Comparison of ENCODE assay signal across 13 cellular contexts in the genomic region with DNA sequence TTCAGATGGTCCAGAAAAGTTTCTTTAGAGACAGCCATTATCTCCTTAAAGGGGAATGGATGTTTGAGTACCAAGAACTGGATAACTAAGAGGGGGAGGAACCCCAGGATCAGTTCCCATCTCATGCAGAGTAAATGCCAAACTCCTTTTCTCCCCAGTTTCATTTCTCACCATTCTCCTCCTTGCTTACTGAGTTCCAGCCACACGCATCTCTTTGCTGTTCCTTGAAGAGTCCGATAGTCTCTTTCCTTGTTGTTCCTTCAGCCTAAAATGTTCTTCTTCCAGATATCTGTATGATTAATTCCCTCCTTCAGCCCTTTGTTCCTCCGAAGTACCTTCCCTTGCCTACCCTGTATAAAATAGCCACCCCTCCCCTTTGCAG. TPM values are rescaled to one million over a fixed set of nuclear protein-coding genes. Genes with fewer than 3 reads are reported as not detected.
DNase-seq lines count a peak whose midpoint lies in the region; ATAC-seq and TF ChIP-seq lines count a peak whose summit lies in the region.
"Had no signal": no experiment of that assay in that cellular context is flagged by ENCODE, and none has a peak within 500 bp of the region (broad histone marks: within the 10 kb centered on the region; RNA-seq: fewer than 3 reads in every experiment).

No MANE protein-coding gene starts in this region.

- no peak overlapping the region for H2BK15ac ChIP-seq in mesenchymal stem cell (ENCODE audit: low read depth, poor library complexity, severe bottlenecking)

- H3K4me2 ChIP-seq in mesenchymal stem cell (ENCODE audit: low read length, poor library complexity, severe bottlenecking) = no peak overlapping the region

- H3K27me3 ChIP-seq in left ventricle myocardium inferior (ENCODE audit: low read depth) (no peaks in the 10 kb centered on the region), heart right ventricle (no peaks in the 10 kb centered on the region), mesenchymal stem cell (ENCODE audit: control insufficient read depth in 1 of 2, insufficient read depth in 1 of 2, low read length in 2 of 2) (no peaks in the 10 kb centered on the region), transverse colon (no peaks in the 10 kb centered on the region), ovary (no peaks in the 10 kb centered on the region)

- ATAC-seq in heart right ventricle = no peak
- no peak for ATAC-seq in GM21515 (IDR thresholded peaks at IDR 0.05; ENCODE audit: unreplicated experiment)

- no peak overlapping the region for H3K4me3 Mint-ChIP-seq in chondrocyte (ENCODE audit: unreplicated experiment)
- no peak overlapping the region for H3K4me3 Mint-ChIP-seq in activated naive CD8-positive, alpha-beta T cell treated with anti-CD3 and anti-CD28 coated beads for 36 hours

- no peak overlapping the region for H2BK5ac ChIP-seq in mesenchymal stem cell (ENCODE audit: low read depth, low read length, poor library complexity, severe bottlenecking)

- no peaks in the 10 kb centered on the region for H3K36me3 Mint-ChIP-seq in chondrocyte (ENCODE audit: low read depth)
- peaks cover 4% of the 10 kb centered on the region for H3K36me3 Mint-ChIP-seq in activated naive CD8-positive, alpha-beta T cell treated with anti-CD3 and anti-CD28 coated beads for 36 hours

- H3K4me1 Mint-ChIP-seq in chondrocyte (ENCODE audit: low read depth) = peaks cover 15% of the 10 kb centered on the region
- H3K4me1 Mint-ChIP-seq in activated naive CD8-positive, alpha-beta T cell treated with anti-CD3 and anti-CD28 coated beads for 36 hours = peaks cover 39% of the 10 kb centered on the region

- peak overlapping the region in 1 of 2 experiments; percentile 11 for H3K18ac ChIP-seq in mesenchymal stem cell (ENCODE audit: low read depth in 1 of 2, low read length in 2 of 2)

- H3K9me3 ChIP-seq in left ventricle myocardium inferior (replicated peaks) (no peaks in the 10 kb centered on the region), heart right ventricle (no peaks in the 10 kb centered on the region), mesenchymal stem cell (ENCODE audit: control insufficient read depth, low read length) (no peaks in the 10 kb centered on the region), transverse colon (no peaks in the 10 kb centered on the region), ovary (no peaks in the 10 kb centered on the region)

- intact Hi-C loops in left ventricle myocardium inferior (cut with micrococcal nuclease) = no loop called here
- intact Hi-C loops in heart right ventricle (cut with DNase I) = loop anchor here in 1 of 10 donors (10.0 kb wide), 1 partner anchor 57 kb away; no protein-coding TSS in a partner anchor
- intact Hi-C loops in transverse colon (cut with DNase I; ENCODE audit: low total_unique reads) = no loop called here
- intact Hi-C loops in ovary (cut with DNase I) = no loop called here

- TF ChIP-seq CTCF in left ventricle myocardium inferior (IDR thresholded peaks at IDR 0.05; ENCODE audit: borderline replicate concordance) (no peak), heart right ventricle (IDR thresholded peaks at IDR 0.05) (no peak), chondrocyte (IDR thresholded peaks at IDR 0.05) (no peak), transverse colon (IDR thresholded peaks at IDR 0.05) (no peak), ovary (IDR thresholded peaks at IDR 0.05) (no peak)

- H3K9ac ChIP-seq in mesenchymal stem cell (ENCODE audit: low read length) = peak overlapping the region; percentile 68

- H2BK120ac ChIP-seq in mesenchymal stem cell (ENCODE audit: low read depth, low read length) = no peak overlapping the region

- 79 to 84% methylated on average over 3 of the region's 3 CpGs for WGBS in heart right ventricle, 2 donors
- 71% methylated on average over 3 of the region's 3 CpGs for WGBS in mesenchymal stem cell
- WGBS in transverse colon (ENCODE audit: low coverage in 1 of 2), 2 donors = 52 to 66% methylated on average over 2 to 3 of the region's 3 CpGs
- WGBS in ovary, 3 donors = 51 to 84% (median 79%) methylated on average over 3 of the region's 3 CpGs

- no peak overlapping the region for H3K23ac ChIP-seq in mesenchymal stem cell (ENCODE audit: low read length in 2 of 2)

- H3K9me3 Mint-ChIP-seq in chondrocyte (ENCODE audit: low read depth) = no peaks in the 10 kb centered on the region
- H3K9me3 Mint-ChIP-seq in activated naive CD8-positive, alpha-beta T cell treated with anti-CD3 and anti-CD28 coated beads for 36 hours = no peaks in the 10 kb centered on the region

- DNase-seq in left ventricle myocardium inferior (no peak), heart right ventricle (no peak), chondrocyte (ENCODE audit: low spot score) (no peak), mesenchymal stem cell (no peak), transverse colon (no peak), ovary (no peak)
- DNase-seq in activated naive CD8-positive, alpha-beta T cell treated with anti-CD3 and anti-CD28 coated beads for 36 hours = no peak
- DNase-seq: amniotic stem cell; effector memory CD4-positive, alpha-beta T cell; NCI-H1930; OCI-M1 had no signal

- H2AK5ac ChIP-seq in mesenchymal stem cell (ENCODE audit: low read length, severe bottlenecking) = no peak overlapping the region

- H3K4me3 ChIP-seq in left ventricle myocardium inferior (no peak overlapping the region), heart right ventricle (no peak overlapping the region), mesenchymal stem cell (ENCODE audit: insufficient read depth in 1 of 2, low read depth in 1 of 2, low read length in 2 of 2) (peak overlapping the region in 1 of 2 experiments; percentile 71), transverse colon (peak overlapping the region in 1 of 4 donors; percentile 12), ovary (no peak overlapping the region)
- H3K4me3 ChIP-seq: skin epidermis had no signal

- TF ChIP-seq EP300 in transverse colon (IDR thresholded peaks at IDR 0.05; ENCODE audit: low read depth) = no peak
- no peak for TF ChIP-seq EP300 in ovary (IDR thresholded peaks at IDR 0.05)

- peaks cover 41% of the 10 kb centered on the region for H3K79me1 ChIP-seq in mesenchymal stem cell (replicated peaks; ENCODE audit: low read length, poor library complexity, severe bottlenecking)

- H3K4me1 ChIP-seq in left ventricle myocardium inferior = peaks cover 32% of the 10 kb centered on the region
- H3K4me1 ChIP-seq in heart right ventricle = peaks cover 2 to 40% (median 17%) of the 10 kb centered on the region in 9 donors
- peaks cover 5% of the 10 kb centered on the region for H3K4me1 ChIP-seq in mesenchymal stem cell (ENCODE audit: control insufficient read depth, insufficient read depth, low read depth, low read length)
- peaks cover 11 to 69% (median 45%) of the 10 kb centered on the region in 4 donors for H3K4me1 ChIP-seq in transverse colon
- peaks cover 3% of the 10 kb centered on the region for H3K4me1 ChIP-seq in ovary (ENCODE audit: insufficient read depth)

- peak overlapping the region; percentile 62 for H3K27ac Mint-ChIP-seq in chondrocyte (ENCODE audit: unreplicated experiment)
- H3K27ac Mint-ChIP-seq in activated naive CD8-positive, alpha-beta T cell treated with anti-CD3 and anti-CD28 coated beads for 36 hours = no peak overlapping the region

- H2AFZ ChIP-seq in mesenchymal stem cell (ENCODE audit: low read depth, low read length) = no peak overlapping the region

- no peak overlapping the region for H3K4ac ChIP-seq in mesenchymal stem cell (ENCODE audit: low read depth in 1 of 2, low read length in 2 of 2)

- H3K27me3 Mint-ChIP-seq in chondrocyte (ENCODE audit: low read depth) = no peaks in the 10 kb centered on the region
- H3K27me3 Mint-ChIP-seq in activated naive CD8-positive, alpha-beta T cell treated with anti-CD3 and anti-CD28 coated beads for 36 hours = no peaks in the 10 kb centered on the region

- H4K8ac ChIP-seq in mesenchymal stem cell (ENCODE audit: low read length) = no peak overlapping the region

- peak overlapping the region; percentile 38 for H3K27ac ChIP-seq in left ventricle myocardium inferior (replicated peaks)
- H3K27ac ChIP-seq in heart right ventricle = peak overlapping the region in 2 of 10 donors; percentile 4 to 25
- H3K27ac ChIP-seq in mesenchymal stem cell (ENCODE audit: low read length, poor library complexity, severe bottlenecking) = peak overlapping the region; percentile 36
- H3K27ac ChIP-seq in transverse colon = peak overlapping the region; percentile 56 to 81 (median 70)
- no peak overlapping the region for H3K27ac ChIP-seq in ovary

- no peaks in the 10 kb centered on the region for H3K36me3 ChIP-seq in left ventricle myocardium inferior
- peaks cover 0 to 2% (median 0%) of the 10 kb centered on the region in 9 donors for H3K36me3 ChIP-seq in heart right ventricle
- H3K36me3 ChIP-seq in mesenchymal stem cell (ENCODE audit: control insufficient read depth in 1 of 2, insufficient read depth in 2 of 2, low read depth in 1 of 2, low read length in 2 of 2) = peaks cover 0 to 2% of the 10 kb centered on the region in 2 experiments
- no peaks in the 10 kb centered on the region for H3K36me3 ChIP-seq in transverse colon
- no peaks in the 10 kb centered on the region for H3K36me3 ChIP-seq in ovary

- H3K14ac ChIP-seq in mesenchymal stem cell (ENCODE audit: low read length in 2 of 2) = no peak overlapping the region

- TF ChIP-seq POLR2A in transverse colon (IDR thresholded peaks at IDR 0.05) (no peak), ovary (IDR thresholded peaks at IDR 0.05) (no peak)

- no peak overlapping the region for H4K91ac ChIP-seq in mesenchymal stem cell (ENCODE audit: low read length)

- in situ Hi-C loops in transverse colon (cut with MboI; ENCODE audit: low pct_ligation_motif_present in 1 of 4, low pct_unique_long_range_greater_than_20kb in 1 of 4, low sequenced_read_pairs in 3 of 4) = no loop called here

- no peak overlapping the region for H2BK12ac ChIP-seq in mesenchymal stem cell (ENCODE audit: low read length in 2 of 2)

RNA-seq across cellular contexts. Expression of gene KDM4C, which starts 30.0 kb away (rescaled TPM):
- total RNA-seq in left ventricle myocardium inferior (14.1 TPM), heart right ventricle (10 to 100 TPM; 12.2 to 18.2 (median 14.9) TPM), chondrocyte (18.1 to 24.3 TPM (median 21.5 TPM) in 3 replicates), transverse colon (10 to 100 TPM; 75.0 to 95.9 (median 88.9) TPM), ovary (10 to 100 TPM; 25.1 to 35.6 (median 28.3) TPM)
- polyA plus RNA-seq in heart right ventricle (1 to 10 TPM; 6.1 to 7.5 TPM), ovary (10 to 100 TPM in 1 of 2 donors, 1 to 10 TPM in 1; 9.5 to 18.2 TPM)
- 5.3 TPM for polyA plus RNA-seq in mesenchymal stem cell (2013, experiment 1 of 2)
- 5.1 TPM for polyA plus RNA-seq in mesenchymal stem cell (2013, experiment 2 of 2)
- 10 to 100 TPM; 22.7 to 22.9 TPM for total RNA-seq in activated naive CD8-positive, alpha-beta T cell treated with anti-CD3 and anti-CD28 coated beads for 36 hours

Comparison
In these comparisons a context has a peak if more than half of its experiments do, and no peak if none do; other contexts are left out.
1. H3K27ac ChIP-seq: peak in left ventricle myocardium inferior (single experiment), mesenchymal stem cell (single experiment) and transverse colon (4 of 4); none in ovary (0 of 2).